8 cellular contexts compared by ENCODE assay signal in the genomic region with DNA sequence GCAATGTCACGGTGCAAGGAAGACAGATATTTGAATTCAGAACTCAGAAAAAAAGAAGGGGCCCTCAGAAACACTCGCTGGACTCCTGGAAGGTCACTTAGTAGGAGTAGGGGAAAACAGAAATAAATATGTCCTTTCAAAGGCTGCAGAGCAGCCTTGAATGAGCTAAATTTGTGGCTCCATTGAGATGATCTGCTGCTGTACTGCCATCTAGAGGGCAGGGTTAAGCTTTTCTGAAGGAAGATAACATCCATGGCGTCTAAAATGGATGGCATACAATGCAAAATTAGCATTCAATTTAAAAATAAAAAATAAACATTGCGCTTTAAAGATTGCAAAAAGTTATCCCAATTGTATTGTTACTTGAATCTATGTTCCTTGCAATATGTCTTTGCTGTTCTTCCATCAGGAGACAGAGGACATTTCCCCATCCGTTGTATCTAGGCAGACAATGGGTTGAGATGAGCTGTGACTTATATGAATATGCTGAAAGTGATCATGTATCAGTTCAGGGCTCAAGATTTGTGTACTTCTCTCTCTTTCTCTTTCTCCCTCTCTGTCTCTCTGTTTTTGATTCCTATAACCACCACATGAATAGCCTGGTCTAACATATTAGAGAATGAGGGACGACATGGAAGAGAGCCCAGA.
DNase-seq lines count a peak whose midpoint lies in the region; ATAC-seq and TF ChIP-seq lines count a peak whose summit lies in the region.

No MANE protein-coding gene starts in this region.

- no peak for ATAC-seq in stimulated activated effector memory CD8-positive, alpha-beta T cell treated with anti-CD3 and anti-CD28 coated beads, Interleukin-12 subunit alpha, Interleukin-12 subunit beta, amount 100 ng/mL, for 72 hours

- no peak overlapping the region for H3K4me3 Mint-ChIP-seq in stimulated activated effector memory CD8-positive, alpha-beta T cell treated with anti-CD3 and anti-CD28 coated beads, Interleukin-12 subunit alpha, Interleukin-12 subunit beta, amount 100 ng/mL, for 72 hours

- DNase-seq in D341Med (ENCODE audit: low spot score) (peak; percentile 30), GM20000 (ENCODE audit: low spot score) (peak; percentile 23), HK-2 (ENCODE audit: unreplicated experiment) (peak; percentile 19), astrocyte of the spinal cord (ENCODE audit: low read depth, low spot score) (peak; percentile 3), retinal pigment epithelial cell (ENCODE audit: low read depth) (no peak), SW 1271 (lab: John Stamatoyannopoulos, UW) (no peak), C1 segment of cervical spinal cord (lab: John Stamatoyannopoulos, UW) (no peak)
- DNase-seq in stimulated activated effector memory CD8-positive, alpha-beta T cell treated with anti-CD3 and anti-CD28 coated beads, Interleukin-12 subunit alpha, Interleukin-12 subunit beta, amount 100 ng/mL, for 72 hours (ENCODE audit: low spot score in 2 of 2) = no peak

- H3K4me3 ChIP-seq in astrocyte of the spinal cord (ENCODE audit: low read depth, low read length) = no peak overlapping the region
- H3K4me3 ChIP-seq in retinal pigment epithelial cell (ENCODE audit: low read length) = no peak overlapping the region

- in situ Hi-C loops in astrocyte of the spinal cord (cut with HindIII; ENCODE audit: low sequenced_read_pairs) = no loop called here

- TF ChIP-seq CTCF in GM20000 (IDR thresholded peaks at IDR 0.05; ENCODE audit: extremely low read depth, missing control alignments) = peak; percentile 44
- peak; percentile 42 for TF ChIP-seq CTCF in astrocyte of the spinal cord (IDR thresholded peaks at IDR 0.05; ENCODE audit: low read depth, low read length)
- TF ChIP-seq CTCF in retinal pigment epithelial cell (conservative IDR thresholded peaks at IDR 0.05; ENCODE audit: low read depth, low read length) = peak; percentile 59

- no peaks in the 10 kb centered on the region for H3K4me1 Mint-ChIP-seq in stimulated activated effector memory CD8-positive, alpha-beta T cell treated with anti-CD3 and anti-CD28 coated beads, Interleukin-12 subunit alpha, Interleukin-12 subunit beta, amount 100 ng/mL, for 72 hours

- no peaks in the 10 kb centered on the region for H3K36me3 Mint-ChIP-seq in stimulated activated effector memory CD8-positive, alpha-beta T cell treated with anti-CD3 and anti-CD28 coated beads, Interleukin-12 subunit alpha, Interleukin-12 subunit beta, amount 100 ng/mL, for 72 hours

- H3K9me3 Mint-ChIP-seq in stimulated activated effector memory CD8-positive, alpha-beta T cell treated with anti-CD3 and anti-CD28 coated beads, Interleukin-12 subunit alpha, Interleukin-12 subunit beta, amount 100 ng/mL, for 72 hours = peaks cover 19% of the 10 kb centered on the region

- no peak overlapping the region for H3K27ac Mint-ChIP-seq in stimulated activated effector memory CD8-positive, alpha-beta T cell treated with anti-CD3 and anti-CD28 coated beads, Interleukin-12 subunit alpha, Interleukin-12 subunit beta, amount 100 ng/mL, for 72 hours

Comparison
In these comparisons a context has a peak if more than half of its experiments do, and no peak if none do; other contexts are left out.
1. DNase-seq: peak in D341Med (single experiment), GM20000 (single experiment), HK-2 (single experiment) and astrocyte of the spinal cord (single experiment); none in retinal pigment epithelial cell (single experiment), SW 1271 (0 of 2), stimulated activated effector memory CD8-positive, alpha-beta T cell treated with anti-CD3 and anti-CD28 coated beads, Interleukin-12 subunit alpha, Interleukin-12 subunit beta, amount 100 ng/mL, for 72 hours (0 of 2) and C1 segment of cervical spinal cord (0 of 14).
2. Peak in every context shown above with its lines, with median percentiles within 50 percentile points of each other: CTCF ChIP-seq.